ENCODE assay signal across 8 cellular contexts in the genomic region with DNA sequence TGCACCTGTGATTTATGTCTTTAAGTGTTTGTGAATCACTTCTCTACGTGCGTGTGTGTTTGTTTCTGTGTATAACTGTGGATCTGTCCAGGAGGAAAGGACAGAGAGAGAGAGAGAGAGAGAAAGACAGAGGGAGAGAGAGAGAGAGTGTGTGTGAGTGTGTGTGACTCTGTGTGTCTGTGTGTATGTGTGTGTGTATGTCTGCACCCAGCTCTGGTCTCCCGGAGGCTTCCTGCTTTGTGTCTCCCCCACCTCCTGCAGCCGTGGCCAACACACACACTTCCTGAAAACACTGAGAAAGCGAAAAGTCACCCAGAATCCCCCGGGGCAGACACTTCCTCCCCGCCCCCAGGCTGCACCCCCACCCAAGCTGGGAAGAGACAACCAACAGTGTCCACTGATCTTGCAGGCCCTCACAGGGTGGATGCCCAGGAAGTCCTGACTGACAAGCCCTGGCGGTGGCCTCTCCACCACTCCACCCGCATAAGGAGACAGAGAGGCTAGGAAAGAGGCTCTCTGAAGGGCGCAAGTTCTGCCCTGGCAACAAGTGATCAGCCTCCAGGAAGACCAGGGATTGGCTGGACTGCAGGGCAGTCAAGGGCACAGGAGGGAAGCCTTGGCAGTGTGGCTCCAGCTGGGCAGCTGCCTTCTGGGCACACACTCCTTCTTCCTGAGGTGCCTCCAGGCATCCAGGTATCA. TPM values are rescaled to one million over a fixed set of nuclear protein-coding genes. Genes with fewer than 3 reads are reported as not detected.
DNase-seq lines count a peak whose midpoint lies in the region; ATAC-seq and TF ChIP-seq lines count a peak whose summit lies in the region.

No MANE protein-coding gene starts in this region.

- peak overlapping the region; percentile 92 for H3K27ac Mint-ChIP-seq in T-helper 1 cell treated with Interleukin-12 subunit alpha and Interleukin-12 subunit beta and Interleukin-4 antibody, amounts not matched to agents 30 μg/mL and 1 μg/mL, for 36 hours

- no peaks in the 10 kb centered on the region for H3K9me3 ChIP-seq in aorta (ENCODE audit: control insufficient read depth, low read length)

- intact Hi-C loops in left ventricle myocardium superior (cut with micrococcal nuclease): no loop called here
- intact Hi-C loops in aorta (cut with DNase I): loop anchor here (5.0 kb wide), 3 partner anchors 70 to 455 kb away; a partner anchor contains a TSS

- no peak for TF ChIP-seq CTCF in GM13977 (IDR thresholded peaks at IDR 0.05; ENCODE audit: extremely low read depth, insufficient read depth, missing control alignments)

- H3K27me3 ChIP-seq in aorta (ENCODE audit: control insufficient read depth in 1 of 2, insufficient read depth in 2 of 2, low read length in 1 of 2): no peaks in the 10 kb centered on the region

- DNase-seq in GM13977 (ENCODE audit: low spot score): peak; percentile 94
- peak; percentile 18 to 98 (median 93) for DNase-seq in NCI-H1417 (lab: John Stamatoyannopoulos, UW)
- DNase-seq in amygdala (lab: John Stamatoyannopoulos, UW): peak in 53 of 56 donors; percentile 40 to 93 (median 80)
- peak; percentile 89 for DNase-seq in left ventricle myocardium superior
- peak; percentile 91 for DNase-seq in retina
- DNase-seq in aorta: peak; percentile 93 to 94

- H3K27me3 Mint-ChIP-seq in T-helper 1 cell treated with Interleukin-12 subunit alpha and Interleukin-12 subunit beta and Interleukin-4 antibody, amounts not matched to agents 30 μg/mL and 1 μg/mL, for 36 hours (ENCODE audit: low read depth): no peaks in the 10 kb centered on the region

- peak overlapping the region; percentile 98 for H3K4me3 Mint-ChIP-seq in T-helper 1 cell treated with Interleukin-12 subunit alpha and Interleukin-12 subunit beta and Interleukin-4 antibody, amounts not matched to agents 30 μg/mL and 1 μg/mL, for 36 hours

- H3K36me3 ChIP-seq in aorta (ENCODE audit: control insufficient read depth in 1 of 2, insufficient read depth in 2 of 2, low read length in 1 of 2): no peaks in the 10 kb centered on the region

- peaks cover 45% of the 10 kb centered on the region for H3K4me1 Mint-ChIP-seq in T-helper 1 cell treated with Interleukin-12 subunit alpha and Interleukin-12 subunit beta and Interleukin-4 antibody, amounts not matched to agents 30 μg/mL and 1 μg/mL, for 36 hours (ENCODE audit: low read depth)

- ATAC-seq in HG02763 (IDR thresholded peaks at IDR 0.05; ENCODE audit: unreplicated experiment) (peak; percentile 72), left ventricle myocardium superior (peak; percentile 78), aorta (ENCODE audit: low FRiP score) (peak; percentile 91)

- H3K4me1 ChIP-seq in aorta (ENCODE audit: control insufficient read depth in 1 of 2, insufficient read depth in 2 of 2, low read length in 2 of 2): no peaks in the 10 kb centered on the region

- H3K4me3 ChIP-seq in aorta (ENCODE audit: low read length in 2 of 2): peak overlapping the region; percentile 48 to 55

- 0 to 1% methylated on average over 10 of the region's 10 CpGs for WGBS in aorta, 2 donors

- H3K9me3 Mint-ChIP-seq in T-helper 1 cell treated with Interleukin-12 subunit alpha and Interleukin-12 subunit beta and Interleukin-4 antibody, amounts not matched to agents 30 μg/mL and 1 μg/mL, for 36 hours: no peaks in the 10 kb centered on the region

- in situ Hi-C loops in GM13977 (cut with MboI; ENCODE audit: low pct_unique_long_range_greater_than_20kb, low sequenced_read_pairs, unreplicated experiment): loop anchor here (25.0 kb wide), 1 partner anchor 465 kb away; no protein-coding TSS in a partner anchor

- peak overlapping the region in 1 of 2 donors; percentile 28 for H3K27ac ChIP-seq in aorta (ENCODE audit: low read depth in 1 of 2, low read length in 2 of 2)

- peaks cover 7% of the 10 kb centered on the region for H3K36me3 Mint-ChIP-seq in T-helper 1 cell treated with Interleukin-12 subunit alpha and Interleukin-12 subunit beta and Interleukin-4 antibody, amounts not matched to agents 30 μg/mL and 1 μg/mL, for 36 hours (ENCODE audit: low read depth)

RNA-seq across cellular contexts. Expression of a gene that starts 30.0 kb away (rescaled TPM):
- total RNA-seq in left ventricle myocardium superior: 58.9 TPM
- 100 to 1,000 TPM in 1 of 2 donors, 10 to 100 TPM in 1; 61.9 to 166 TPM for total RNA-seq in aorta
- 10 to 100 TPM; 30.8 to 70.9 TPM for polyA plus RNA-seq in aorta

RNA-seq across cellular contexts. Expression of a gene that starts 48.0 kb away (rescaled TPM):
- total RNA-seq in left ventricle myocardium superior: 30.0 TPM
- 10 to 100 TPM; 53.7 to 80.8 TPM for total RNA-seq in aorta
- under 1 TPM; 0.38 to 0.64 TPM for polyA plus RNA-seq in aorta
